ENCODE assay signal across 1 cellular context in genomic region chrX:154022108-154022507, GRCh38.
TF ChIP-seq lines count a peak whose summit lies in the region.

No MANE protein-coding gene starts in this region.

TF ChIP-seq in H1, 55 proteins besides CTCF, POLR2A, EP300 and RAD21:
- no peak for TF ChIP-seq CHD7 (IDR thresholded peaks at IDR 0.05; ENCODE audit: insufficient replicate concordance, low read length)
- no peak for TF ChIP-seq JUND (IDR thresholded peaks at IDR 0.05; ENCODE audit: low read length)
- no peak for TF ChIP-seq HDAC2 (IDR thresholded peaks at IDR 0.05; ENCODE audit: borderline replicate concordance in 1 of 2, low read depth in 2 of 2, low read length in 2 of 2)
- TF ChIP-seq SIN3A (conservative IDR thresholded peaks at IDR 0.05 in 1 of 2, IDR thresholded peaks at IDR 0.05 in 1 of 2; ENCODE audit: low read depth in 1 of 2, low read length in 2 of 2), result no peak
- no peak for TF ChIP-seq KDM5A (IDR thresholded peaks at IDR 0.05; ENCODE audit: low read length)
- no peak for TF ChIP-seq BCL11A (IDR thresholded peaks at IDR 0.05; ENCODE audit: low read depth in 2 of 2, low read length in 2 of 2)
- TF ChIP-seq SP1 (IDR thresholded peaks at IDR 0.05; ENCODE audit: low read depth, low read length), result no peak
- no peak for TF ChIP-seq ATF3 (IDR thresholded peaks at IDR 0.05; ENCODE audit: insufficient read depth, low read depth, low read length)
- no peak for TF ChIP-seq RNF2 (IDR thresholded peaks at IDR 0.05; ENCODE audit: borderline replicate concordance, low read depth, low read length, missing control alignments, poor library complexity, severe bottlenecking)
- no peak for TF ChIP-seq PHF8 (conservative IDR thresholded peaks at IDR 0.05; ENCODE audit: low read depth, low read length)
- no peak for TF ChIP-seq EGR1 (IDR thresholded peaks at IDR 0.05; ENCODE audit: borderline replicate concordance, low read depth, low read length)
